12 cellular contexts compared by ENCODE assay signal in genomic region chr21:42534361-42534900, GRCh38. TPM values are rescaled to one million over a fixed set of nuclear protein-coding genes. Genes with fewer than 3 reads are reported as not detected.
A peak's percentile ranks its signal among the peaks of the same experiment; 100 is the strongest.
DNase-seq lines count a peak whose midpoint lies in the region; ATAC-seq, FAIRE-seq and TF ChIP-seq lines count a peak whose summit lies in the region.
"Had no signal": no experiment of that assay in that cellular context is flagged by ENCODE, and none has a peak within 500 bp of the region (broad histone marks: within the 10 kb centered on the region; RNA-seq: fewer than 3 reads in every experiment).

No MANE protein-coding gene starts in this region.

- TF ChIP-seq EP300 in ovary (IDR thresholded peaks at IDR 0.05), result no peak

- H3K4me2 ChIP-seq in BLaER1, result peak overlapping the region; percentile 92

- H3K4me3 ChIP-seq in BLaER1 (peak overlapping the region; percentile 45), kidney (ENCODE audit: low read length in 2 of 2) (no peak overlapping the region), ovary (no peak overlapping the region)

- no peak overlapping the region for H3K27ac Mint-ChIP-seq in activated T-helper 17 cell treated with anti-CD3 and anti-CD28 coated beads, Interleukin-2, amount 50 U/mL, for 72 hours
- H3K27ac Mint-ChIP-seq: progenitor cell of endocrine pancreas; stimulated activated effector memory CD8-positive, alpha-beta T cell treated with anti-CD3 and anti-CD28 coated beads, Interleukin-12 subunit alpha, Interleukin-12 subunit beta, amount 100 ng/mL, for 72 hours had no signal

- peaks cover 86% of the 10 kb centered on the region for H3K4me1 ChIP-seq in BLaER1
- H3K4me1 ChIP-seq in kidney (ENCODE audit: control insufficient read depth in 1 of 2, insufficient read depth in 1 of 2, low read depth in 1 of 2, low read length in 2 of 2), result peaks cover 9 to 21% of the 10 kb centered on the region in 2 donors
- no peaks in the 10 kb centered on the region for H3K4me1 ChIP-seq in ovary (ENCODE audit: insufficient read depth)

- TF ChIP-seq CTCF in kidney (IDR thresholded peaks at IDR 0.05; ENCODE audit: borderline replicate concordance, extremely low read depth, insufficient read depth), result no peak
- no peak for TF ChIP-seq CTCF in ovary (IDR thresholded peaks at IDR 0.05)

- no peaks in the 10 kb centered on the region for H3K27me3 Mint-ChIP-seq in activated T-helper 17 cell treated with anti-CD3 and anti-CD28 coated beads, Interleukin-2, amount 50 U/mL, for 72 hours
- H3K27me3 Mint-ChIP-seq: progenitor cell of endocrine pancreas had no signal

- intact Hi-C loops in kidney (cut with DNase I), result no loop called here
- intact Hi-C loops in ovary (cut with DNase I), result no loop called here

- no peak overlapping the region for H3K4me3 Mint-ChIP-seq in activated T-helper 17 cell treated with anti-CD3 and anti-CD28 coated beads, Interleukin-2, amount 50 U/mL, for 72 hours
- H3K4me3 Mint-ChIP-seq: stimulated activated effector memory CD8-positive, alpha-beta T cell treated with anti-CD3 and anti-CD28 coated beads, Interleukin-12 subunit alpha, Interleukin-12 subunit beta, amount 100 ng/mL, for 72 hours had no signal

- H3K9me3 Mint-ChIP-seq in activated T-helper 17 cell treated with anti-CD3 and anti-CD28 coated beads, Interleukin-2, amount 50 U/mL, for 72 hours, result no peaks in the 10 kb centered on the region
- H3K9me3 Mint-ChIP-seq: stimulated activated effector memory CD8-positive, alpha-beta T cell treated with anti-CD3 and anti-CD28 coated beads, Interleukin-12 subunit alpha, Interleukin-12 subunit beta, amount 100 ng/mL, for 72 hours had no signal

- H3K27me3 ChIP-seq in BLaER1 (no peaks in the 10 kb centered on the region), ovary (no peaks in the 10 kb centered on the region)

- peaks cover 17% of the 10 kb centered on the region for H3K36me3 ChIP-seq in BLaER1
- H3K36me3 ChIP-seq in kidney (ENCODE audit: control insufficient read depth in 1 of 2, insufficient read depth in 2 of 2, low read length in 2 of 2), result peaks cover 0 to 1% of the 10 kb centered on the region in 2 donors
- no peaks in the 10 kb centered on the region for H3K36me3 ChIP-seq in ovary

- H4K20me1 ChIP-seq in BLaER1, result peaks cover 10% of the 10 kb centered on the region; the same call in 1 of the 2 replicates

- no peaks in the 10 kb centered on the region for H3K9me3 ChIP-seq in BLaER1
- no peaks in the 10 kb centered on the region for H3K9me3 ChIP-seq in kidney (ENCODE audit: control insufficient read depth in 1 of 2, low read length in 2 of 2)
- no peaks in the 10 kb centered on the region for H3K9me3 ChIP-seq in ovary

- H3K9ac ChIP-seq in BLaER1 (peak overlapping the region; percentile 47; the same call in 1 of the 2 replicates), kidney (ENCODE audit: low read length in 2 of 2) (no peak overlapping the region)

- ATAC-seq in GM21529 (IDR thresholded peaks at IDR 0.05; ENCODE audit: unreplicated experiment), result peak; percentile 14
- ATAC-seq in activated T-helper 17 cell treated with anti-CD3 and anti-CD28 coated beads, Interleukin-2, amount 50 U/mL, for 72 hours (replicated peaks), result no peak
- ATAC-seq: stimulated activated effector memory CD8-positive, alpha-beta T cell treated with anti-CD3 and anti-CD28 coated beads, Interleukin-12 subunit alpha, Interleukin-12 subunit beta, amount 100 ng/mL, for 72 hours had no signal

- no peak for FAIRE-seq in kidney (lab: Jason Lieb, UNC)

- DNase-seq in kidney, result peak; percentile 69
- no peak for DNase-seq in ovary
- DNase-seq in inferior parietal cortex (ENCODE audit: extremely low spot score), result no peak
- no peak for DNase-seq in COLO829 (ENCODE audit: low spot score)
- DNase-seq: T-helper 2 cell had no signal

- peaks cover 39% of the 10 kb centered on the region for H3K36me3 Mint-ChIP-seq in activated T-helper 17 cell treated with anti-CD3 and anti-CD28 coated beads, Interleukin-2, amount 50 U/mL, for 72 hours (ENCODE audit: low read depth)

- TF ChIP-seq POLR2A in Raji (IDR thresholded peaks at IDR 0.05; ENCODE audit: insufficient read depth, low read depth, low read length) (peak; percentile 70), ovary (IDR thresholded peaks at IDR 0.05) (no peak)

- H3K4me1 Mint-ChIP-seq in activated T-helper 17 cell treated with anti-CD3 and anti-CD28 coated beads, Interleukin-2, amount 50 U/mL, for 72 hours, result peaks cover 14% of the 10 kb centered on the region

- WGBS in ovary, 3 donors, result 89 to 91% (median 89%) methylated on average over 18 of the region's 18 CpGs

- peak overlapping the region; percentile 64 for H3K27ac ChIP-seq in BLaER1
- no peak overlapping the region for H3K27ac ChIP-seq in kidney (ENCODE audit: low read depth in 2 of 2, low read length in 2 of 2)
- H3K27ac ChIP-seq in ovary, result no peak overlapping the region

RNA-seq across cellular contexts. Expression of gene SLC37A1, which starts 20.8 kb away (rescaled TPM):
- 21.8 TPM for total RNA-seq in kidney
- polyA plus RNA-seq in kidney (ENCODE audit: insufficient read depth, low read depth, low replicate concordance), result 3.4 TPM
- 1 to 10 TPM; 5.6 to 10.0 (median 8.0) TPM for total RNA-seq in ovary
- 1 to 10 TPM; 5.1 to 6.0 TPM for polyA plus RNA-seq in ovary
- 10 to 100 TPM in 1 of 2 donors, 1 to 10 TPM in 1; 3.8 to 17.7 TPM for total RNA-seq in activated T-helper 17 cell treated with anti-CD3 and anti-CD28 coated beads, Interleukin-2, amount 50 U/mL, for 72 hours

RNA-seq across cellular contexts. Expression of gene RSPH1, which starts 38.4 kb away (rescaled TPM):
- 12.0 TPM for total RNA-seq in kidney
- polyA plus RNA-seq in kidney (ENCODE audit: insufficient read depth, low read depth, low replicate concordance), result 13.0 TPM
- total RNA-seq in ovary, result 10 to 100 TPM in 1 of 7 donors, 1 to 10 TPM in 5, under 1 TPM in 1; 0.76 to 37.5 (median 2.6) TPM
- polyA plus RNA-seq in ovary, result 1 to 10 TPM; 1.1 to 2.5 TPM
- total RNA-seq in activated T-helper 17 cell treated with anti-CD3 and anti-CD28 coated beads, Interleukin-2, amount 50 U/mL, for 72 hours, result under 1 TPM in 1 of 2 donors, not detected in 1; 0.82 TPM
- total RNA-seq: fibroblast of villous mesenchyme had no signal
